Comparison of ENCODE assay signal across 8 cellular contexts in genomic region chr3:125915792-125916375, GRCh38. TPM values are rescaled to one million over a fixed set of nuclear protein-coding genes. Genes with fewer than 3 reads are reported as not detected.
DNase-seq lines count a peak whose midpoint lies in the region; ATAC-seq and FAIRE-seq lines count a peak whose summit lies in the region.
"Not testable (repeated sequence)": the region's sequence is repeated elsewhere in the genome, so short reads cannot be mapped to it uniquely, and the experiment has no call there.

No MANE protein-coding gene starts in this region.

- H2BK12ac ChIP-seq in mesenchymal stem cell (ENCODE audit: low read length in 2 of 2): not testable (repeated sequence)

- FAIRE-seq in HTR-8/SVneo (lab: Jason Lieb, UNC): not testable (repeated sequence)

- H3K9ac ChIP-seq in mesenchymal stem cell (ENCODE audit: low read length): peak overlapping the region; percentile 90

- not testable (repeated sequence) for H2BK15ac ChIP-seq in mesenchymal stem cell (ENCODE audit: low read depth, poor library complexity, severe bottlenecking)

- not testable (repeated sequence) for H3K9me3 ChIP-seq in mesenchymal stem cell (ENCODE audit: control insufficient read depth, low read length)

- not testable (repeated sequence) for H2AK5ac ChIP-seq in mesenchymal stem cell (ENCODE audit: low read length, severe bottlenecking)

- H3K36me3 Mint-ChIP-seq in activated CD8-positive, alpha-beta memory T cell treated with anti-CD3 and anti-CD28 coated beads, Interleukin-2, amount 10 ng/mL, durations not matched to agents 7 days and 5 days; effector memory CD8-positive, alpha-beta T cell (ENCODE audit: insufficient read depth): not testable (repeated sequence)

- H3K4me3 Mint-ChIP-seq in activated CD8-positive, alpha-beta memory T cell treated with anti-CD3 and anti-CD28 coated beads, Interleukin-2, amount 10 ng/mL, durations not matched to agents 7 days and 5 days: peak overlapping the region; percentile 80
- peak overlapping the region; percentile 86 to 88 for H3K4me3 Mint-ChIP-seq in effector memory CD8-positive, alpha-beta T cell

- not testable (repeated sequence) for H2BK5ac ChIP-seq in mesenchymal stem cell (ENCODE audit: low read depth, low read length, poor library complexity, severe bottlenecking)

- not testable (repeated sequence) for H3K4me1 ChIP-seq in mesenchymal stem cell (ENCODE audit: control insufficient read depth, insufficient read depth, low read depth, low read length)

- not testable (repeated sequence) for H3K14ac ChIP-seq in mesenchymal stem cell (ENCODE audit: low read length in 2 of 2)

- H3K27me3 Mint-ChIP-seq in activated CD8-positive, alpha-beta memory T cell treated with anti-CD3 and anti-CD28 coated beads, Interleukin-2, amount 10 ng/mL, durations not matched to agents 7 days and 5 days; effector memory CD8-positive, alpha-beta T cell: not testable (repeated sequence)

- not testable (repeated sequence) for H3K4ac ChIP-seq in mesenchymal stem cell (ENCODE audit: low read depth in 1 of 2, low read length in 2 of 2)

- peaks cover 17% of the 10 kb centered on the region for H3K4me1 Mint-ChIP-seq in activated CD8-positive, alpha-beta memory T cell treated with anti-CD3 and anti-CD28 coated beads, Interleukin-2, amount 10 ng/mL, durations not matched to agents 7 days and 5 days
- H3K4me1 Mint-ChIP-seq in effector memory CD8-positive, alpha-beta T cell (ENCODE audit: low read depth in 2 of 2): peaks cover 7 to 12% of the 10 kb centered on the region in 2 donors

- H3K27me3 ChIP-seq in mesenchymal stem cell (ENCODE audit: control insufficient read depth in 1 of 2, insufficient read depth in 1 of 2, low read length in 2 of 2): not testable (repeated sequence)

- peak overlapping the region; percentile 89 for H3K27ac Mint-ChIP-seq in activated CD8-positive, alpha-beta memory T cell treated with anti-CD3 and anti-CD28 coated beads, Interleukin-2, amount 10 ng/mL, durations not matched to agents 7 days and 5 days
- peak overlapping the region; percentile 95 for H3K27ac Mint-ChIP-seq in effector memory CD8-positive, alpha-beta T cell

- H4K91ac ChIP-seq in mesenchymal stem cell (ENCODE audit: low read length): not testable (repeated sequence)

- not testable (repeated sequence) for H3K9me3 Mint-ChIP-seq in activated CD8-positive, alpha-beta memory T cell treated with anti-CD3 and anti-CD28 coated beads, Interleukin-2, amount 10 ng/mL, durations not matched to agents 7 days and 5 days (ENCODE audit: low read depth); effector memory CD8-positive, alpha-beta T cell

- H3K4me2 ChIP-seq in mesenchymal stem cell (ENCODE audit: low read length, poor library complexity, severe bottlenecking): not testable (repeated sequence)

- H2AFZ ChIP-seq in mesenchymal stem cell (ENCODE audit: low read depth, low read length): not testable (repeated sequence)

- not testable (repeated sequence) for H3K18ac ChIP-seq in mesenchymal stem cell (ENCODE audit: low read depth in 1 of 2, low read length in 2 of 2)

- ATAC-seq in GM21390 (IDR thresholded peaks at IDR 0.05; ENCODE audit: unreplicated experiment): peak; percentile 80
- peak; percentile 75 for ATAC-seq in activated CD8-positive, alpha-beta memory T cell treated with anti-CD3 and anti-CD28 coated beads, Interleukin-2, amount 10 ng/mL, durations not matched to agents 7 days and 5 days
- peak; percentile 72 for ATAC-seq in effector memory CD8-positive, alpha-beta T cell (replicated peaks)

- not testable (repeated sequence) for H3K27ac ChIP-seq in mesenchymal stem cell (ENCODE audit: low read length, poor library complexity, severe bottlenecking)

- H2BK120ac ChIP-seq in mesenchymal stem cell (ENCODE audit: low read depth, low read length): not testable (repeated sequence)

- not testable (repeated sequence) for H3K23ac ChIP-seq in mesenchymal stem cell (ENCODE audit: low read length in 2 of 2)

- H3K4me3 ChIP-seq in mesenchymal stem cell (ENCODE audit: insufficient read depth in 1 of 2, low read depth in 1 of 2, low read length in 2 of 2): peak overlapping the region; percentile 60 to 85

- DNase-seq in COLO668 (lab: John Stamatoyannopoulos, UW; ENCODE audit: unreplicated experiment) (peak; percentile 94), HTR-8/SVneo (ENCODE audit: insufficient read length, low spot score) (peak; percentile 80), NOMO-1 treated with DMSO at 0.1 percent for 48 hours (lab: John Stamatoyannopoulos, UW; ENCODE audit: unreplicated experiment) (peak; percentile 96), mesenchymal stem cell (peak; percentile 99)
- peak; percentile 100 for DNase-seq in activated CD8-positive, alpha-beta memory T cell treated with anti-CD3 and anti-CD28 coated beads, Interleukin-2, amount 10 ng/mL, durations not matched to agents 7 days and 5 days
- peak; percentile 100 for DNase-seq in effector memory CD8-positive, alpha-beta T cell
- DNase-seq in stimulated activated CD8-positive, alpha-beta memory T cell treated with anti-CD3 and anti-CD28 coated beads, Interleukin-12 subunit alpha, Interleukin-12 subunit beta, amount 100 ng/mL, for 24 hours (ENCODE audit: extremely low read depth): peak; percentile 96

- H3K79me1 ChIP-seq in mesenchymal stem cell (replicated peaks; ENCODE audit: low read length, poor library complexity, severe bottlenecking): not testable (repeated sequence)

- WGBS in mesenchymal stem cell: 1% methylated on average over 40 of the region's 40 CpGs

- CTCF ChIA-PET in activated CD8-positive, alpha-beta memory T cell treated with anti-CD3 and anti-CD28 coated beads, Interleukin-2, amount 10 ng/mL, durations not matched to agents 7 days and 5 days (lab: Charles Lee): interaction anchor here (0.6 kb wide), 1 partner anchor 149 kb away, joined by 3 read pairs; no protein-coding TSS in a partner anchor

- not testable (repeated sequence) for H3K36me3 ChIP-seq in mesenchymal stem cell (ENCODE audit: control insufficient read depth in 1 of 2, insufficient read depth in 2 of 2, low read depth in 1 of 2, low read length in 2 of 2)

- H4K8ac ChIP-seq in mesenchymal stem cell (ENCODE audit: low read length): not testable (repeated sequence)

RNA-seq across cellular contexts. Expression of gene ROPN1B, which starts 53.1 kb away (rescaled TPM):
- total RNA-seq in activated CD8-positive, alpha-beta memory T cell treated with anti-CD3 and anti-CD28 coated beads, Interleukin-2, amount 10 ng/mL, durations not matched to agents 7 days and 5 days: not detected
- not detected for polyA plus RNA-seq in mesenchymal stem cell (2013, experiment 1 of 2)
- not detected for polyA plus RNA-seq in mesenchymal stem cell (2013, experiment 2 of 2)
